Comparison of ENCODE assay signal across 8 cellular contexts in genomic region chr6:106519460-106520394, GRCh38.
DNase-seq lines count a peak whose midpoint lies in the region; ATAC-seq, FAIRE-seq and TF ChIP-seq lines count a peak whose summit lies in the region.

No MANE protein-coding gene starts in this region.

- ATAC-seq in GM18870 (IDR thresholded peaks at IDR 0.05; ENCODE audit: unreplicated experiment) (peak; percentile 49), HG03060 (IDR thresholded peaks at IDR 0.05; ENCODE audit: low read depth, unreplicated experiment) (peak; percentile 32), right cardiac atrium (peak; percentile 48 to 57)
- ATAC-seq in activated T-helper 17 cell treated with anti-CD3 and anti-CD28 coated beads, Interleukin-2, amount 50 U/mL, for 72 hours (replicated peaks) = peak; percentile 71

- intact Hi-C loops in right cardiac atrium (cut with DNase I) = no loop called here

- H3K4me1 Mint-ChIP-seq in activated T-helper 17 cell treated with anti-CD3 and anti-CD28 coated beads, Interleukin-2, amount 50 U/mL, for 72 hours = peaks cover 21% of the 10 kb centered on the region

- H3K4me3 Mint-ChIP-seq in activated T-helper 17 cell treated with anti-CD3 and anti-CD28 coated beads, Interleukin-2, amount 50 U/mL, for 72 hours = peak overlapping the region; percentile 84

- no peaks in the 10 kb centered on the region for H3K4me1 ChIP-seq in right cardiac atrium (ENCODE audit: control insufficient read depth, insufficient read depth, low read length)

- peaks cover 64% of the 10 kb centered on the region for H3K36me3 Mint-ChIP-seq in activated T-helper 17 cell treated with anti-CD3 and anti-CD28 coated beads, Interleukin-2, amount 50 U/mL, for 72 hours (ENCODE audit: low read depth)

- WGBS in right cardiac atrium = 74% methylated on average over 14 of the region's 14 CpGs

- peak overlapping the region; percentile 50 for H3K27ac ChIP-seq in right cardiac atrium (ENCODE audit: low read length)

- H3K9me3 Mint-ChIP-seq in activated T-helper 17 cell treated with anti-CD3 and anti-CD28 coated beads, Interleukin-2, amount 50 U/mL, for 72 hours = no peaks in the 10 kb centered on the region

- DNase-seq in RPMI8226 (peak; percentile 38), right cardiac atrium (peak in 1 of 3 donors; percentile 52), 8988T (no peak), D721Med (ENCODE audit: insufficient read length, low spot score) (no peak)
- DNase-seq in stimulated activated CD4-positive, alpha-beta T cell treated with anti-CD3 and anti-CD28 coated beads, TNF-alpha, amount 100 ng/mL, for 48 hours (ENCODE audit: low read depth in 3 of 3) = peak; percentile 68 to 77 (median 70)

- H3K27me3 Mint-ChIP-seq in activated T-helper 17 cell treated with anti-CD3 and anti-CD28 coated beads, Interleukin-2, amount 50 U/mL, for 72 hours = no peaks in the 10 kb centered on the region

- H3K27me3 ChIP-seq in right cardiac atrium (ENCODE audit: control insufficient read depth, insufficient read depth) = no peaks in the 10 kb centered on the region

- peak overlapping the region; percentile 98 for H3K27ac Mint-ChIP-seq in activated T-helper 17 cell treated with anti-CD3 and anti-CD28 coated beads, Interleukin-2, amount 50 U/mL, for 72 hours

- no peak for FAIRE-seq in D721Med (lab: Jason Lieb, UNC)

- no peak for TF ChIP-seq CTCF in D721Med (IDR thresholded peaks at IDR 0.05; ENCODE audit: insufficient read depth, missing control alignments)

- H3K9me3 ChIP-seq in right cardiac atrium (ENCODE audit: control insufficient read depth, low read length) = no peaks in the 10 kb centered on the region

- H3K4me3 ChIP-seq in right cardiac atrium (ENCODE audit: low read length) = no peak overlapping the region

Comparison
In these comparisons a context has a peak if more than half of its experiments do, and no peak if none do; other contexts are left out.
1. DNase-seq: peak in RPMI8226 (single experiment) and stimulated activated CD4-positive, alpha-beta T cell treated with anti-CD3 and anti-CD28 coated beads, TNF-alpha, amount 100 ng/mL, for 48 hours (3 of 3); none in 8988T (single experiment) and D721Med (single experiment).
2. Peak in every context shown above with its lines, with median percentiles within 50 percentile points of each other: ATAC-seq.